2 cellular contexts compared by ENCODE assay signal in the genomic region with DNA sequence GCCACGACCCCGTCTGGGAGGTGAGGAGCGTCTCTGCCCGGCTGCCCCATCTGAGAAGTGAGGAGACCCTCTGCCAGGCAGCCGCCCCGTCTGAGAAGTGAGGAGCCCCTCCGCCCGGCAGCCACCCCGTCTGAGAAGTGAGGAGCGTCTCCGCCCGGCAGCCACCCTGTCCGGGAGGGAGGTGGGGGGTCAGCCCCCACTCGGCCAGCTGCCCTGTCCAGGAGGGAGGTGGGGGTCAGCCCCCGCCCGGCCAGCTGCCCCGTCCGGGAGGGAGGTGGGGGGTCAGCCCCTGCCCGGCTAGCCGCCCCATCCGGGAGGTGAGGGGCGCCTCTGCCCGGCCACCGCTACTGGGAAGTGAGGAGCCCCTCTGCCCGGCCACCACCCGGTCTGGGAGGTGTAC.
DNase-seq lines count a peak whose midpoint lies in the region; TF ChIP-seq lines count a peak whose summit lies in the region.
"Not testable (repeated sequence)": the region's sequence is repeated elsewhere in the genome, so short reads cannot be mapped to it uniquely, and the experiment has no call there.

No MANE protein-coding gene starts in this region.

- peak overlapping the region; percentile 69 for H3K27ac ChIP-seq in C4-2B

- H3K4me1 Mint-ChIP-seq in chondrocyte (ENCODE audit: low read depth) = not testable (repeated sequence)

- peaks cover 19% of the 10 kb centered on the region for H3K9me3 Mint-ChIP-seq in chondrocyte (ENCODE audit: low read depth)

- not testable (repeated sequence) for H3K27me3 Mint-ChIP-seq in chondrocyte (ENCODE audit: low read depth)

- DNase-seq in chondrocyte (ENCODE audit: low spot score) = peak; percentile 75

- H3K4me3 Mint-ChIP-seq in chondrocyte (ENCODE audit: unreplicated experiment) = not testable (repeated sequence)

- not testable (repeated sequence) for H3K36me3 Mint-ChIP-seq in chondrocyte (ENCODE audit: low read depth)

- TF ChIP-seq CTCF in C4-2B (conservative IDR thresholded peaks at IDR 0.05); chondrocyte (IDR thresholded peaks at IDR 0.05): not testable (repeated sequence)

- not testable (repeated sequence) for H3K27ac Mint-ChIP-seq in chondrocyte (ENCODE audit: unreplicated experiment)
